In the genomic region with DNA sequence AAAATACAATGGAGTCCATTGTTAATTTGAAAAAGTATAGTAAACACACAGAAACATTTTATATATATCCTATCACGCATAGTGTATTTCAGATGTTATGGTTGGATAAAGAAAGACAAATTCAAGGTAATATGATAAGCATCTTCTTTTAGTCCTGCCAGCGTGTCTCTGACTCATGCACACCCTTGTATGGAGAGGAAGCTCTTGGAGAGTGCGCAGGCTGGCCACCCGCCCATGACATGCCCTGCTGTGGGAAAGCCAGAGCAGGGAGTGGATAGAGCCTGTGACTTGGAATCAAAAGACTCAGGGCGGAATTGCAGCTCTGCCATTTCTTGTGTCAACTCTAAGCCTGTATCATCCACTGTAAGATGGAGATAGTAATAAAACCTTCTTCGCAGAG, we compare ENCODE assay signal across 8 cellular contexts. TPM values are rescaled to one million over a fixed set of nuclear protein-coding genes. Genes with fewer than 3 reads are reported as not detected.
DNase-seq lines count a peak whose midpoint lies in the region; ATAC-seq, FAIRE-seq and TF ChIP-seq lines count a peak whose summit lies in the region.

No MANE protein-coding gene starts in this region.

- no peak overlapping the region for H2BK120ac ChIP-seq in H1 (replicated peaks; ENCODE audit: low read depth, low read length)

- H3K4ac ChIP-seq in H1 (replicated peaks; ENCODE audit: insufficient read length, low read depth, low read length) = no peak overlapping the region

- H3K23me2 ChIP-seq in H1 (ENCODE audit: low read depth, low read length) = no peaks in the 10 kb centered on the region

- H3K27me3 ChIP-seq in BJ (ENCODE audit: control insufficient read depth, insufficient read depth, low read length) (no peaks in the 10 kb centered on the region), H1 (replicated peaks in 1 of 4; ENCODE audit: control insufficient read depth in 3 of 4, extremely low read depth in 1 of 4, insufficient read depth in 3 of 4, low read length in 3 of 4) (no peaks in the 10 kb centered on the region; a peak in 1 of 7 replicates), osteoblast (ENCODE audit: insufficient read depth, low read length) (no peaks in the 10 kb centered on the region)

- H3K9me3 ChIP-seq in H1 (ENCODE audit: insufficient read depth in 2 of 2, low read depth in 1 of 2, low read length in 1 of 2) (no peaks in the 10 kb centered on the region), osteoblast (ENCODE audit: low read depth, low read length) (no peaks in the 10 kb centered on the region)

- ATAC-seq in GM21825 (IDR thresholded peaks at IDR 0.05; ENCODE audit: unreplicated experiment) (no peak), GM21737 (IDR thresholded peaks at IDR 0.05; ENCODE audit: unreplicated experiment) (no peak), GM21447 (IDR thresholded peaks at IDR 0.05; ENCODE audit: unreplicated experiment) (no peak)
- no peak for ATAC-seq in stimulated activated effector memory CD8-positive, alpha-beta T cell treated with anti-CD3 and anti-CD28 coated beads, Interleukin-12 subunit alpha, Interleukin-12 subunit beta, amount 100 ng/mL, for 72 hours

- CTCF ChIA-PET in BJ (lab: Yijun Ruan, JAX) = interaction anchor here (0.8 to 3.7 kb wide), 3 partner anchors 15 to 19 kb away, joined by 3 to 18 read pairs (median 5); no protein-coding TSS in a partner anchor
- CTCF ChIA-PET in H1 (lab: Charles Lee; ENCODE audit: partially characterized antibody) = interaction anchor here (0.6 to 2.8 kb wide), 4 partner anchors 19 to 173 kb away, joined by 3 to 17 read pairs (median 4); no protein-coding TSS in a partner anchor

- no peak overlapping the region for H3K4me3 Mint-ChIP-seq in stimulated activated effector memory CD8-positive, alpha-beta T cell treated with anti-CD3 and anti-CD28 coated beads, Interleukin-12 subunit alpha, Interleukin-12 subunit beta, amount 100 ng/mL, for 72 hours

- H3K36me3 ChIP-seq in BJ (ENCODE audit: control insufficient read depth, insufficient read depth, low read length) (no peaks in the 10 kb centered on the region), H1 (ENCODE audit: control insufficient read depth in 2 of 4, insufficient read depth in 4 of 4, low read length in 3 of 4) (no peaks in the 10 kb centered on the region), osteoblast (ENCODE audit: insufficient read depth, low read length) (no peaks in the 10 kb centered on the region)

- peak overlapping the region; percentile 13; the same call in 1 of the 2 replicates for H2BK12ac ChIP-seq in H1 (ENCODE audit: low read depth, low read length)

- no peak overlapping the region for H3K4me2 ChIP-seq in H1 (ENCODE audit: insufficient read depth in 1 of 2, low read depth in 2 of 2, low read length in 2 of 2)
- peak overlapping the region; percentile 35 for H3K4me2 ChIP-seq in osteoblast (ENCODE audit: insufficient read depth, low read length)

- H3K9ac ChIP-seq in H1 (replicated peaks in 1 of 4; ENCODE audit: extremely low read depth in 1 of 4, low read depth in 3 of 4, low read length in 3 of 4) = no peak overlapping the region

- H3K23ac ChIP-seq in H1 (ENCODE audit: insufficient read length) = no peak overlapping the region

- no peak for TF ChIP-seq EP300 in H1 (IDR thresholded peaks at IDR 0.05; ENCODE audit: borderline replicate concordance in 1 of 2, low read depth in 2 of 2, low read length in 2 of 2)

- no peaks in the 10 kb centered on the region for H3K36me3 Mint-ChIP-seq in stimulated activated effector memory CD8-positive, alpha-beta T cell treated with anti-CD3 and anti-CD28 coated beads, Interleukin-12 subunit alpha, Interleukin-12 subunit beta, amount 100 ng/mL, for 72 hours

- H2BK20ac ChIP-seq in H1 (ENCODE audit: low read length) = no peak overlapping the region

- 88% methylated on average over 6 of the region's 6 CpGs; no CpG with 5 or more reads in 1 of the 2 experiments for WGBS in H1 (ENCODE audit: extremely low coverage in 1 of 2, insufficient coverage in 1 of 2, insufficient read length in 1 of 2, insufficient replicate concordance in 2 of 2, low coverage in 1 of 2, low lambda C conversion rate in 2 of 2, missing lambda C conversion rate in 1 of 2), 2 experiments

- H2AFZ ChIP-seq in H1 (ENCODE audit: low read length) (peak overlapping the region; percentile 1; the same call in 1 of the 2 replicates), osteoblast (ENCODE audit: low read length) (peak overlapping the region; percentile 85)

- TF ChIP-seq CTCF in BJ (IDR thresholded peaks at IDR 0.05; ENCODE audit: insufficient read depth, low read depth, low read length) (no peak), H1 (IDR thresholded peaks at IDR 0.05; ENCODE audit: control extremely low read depth in 1 of 3, insufficient read depth in 1 of 3, low read depth in 1 of 3, low read length in 3 of 3) (no peak), osteoblast (IDR thresholded peaks at IDR 0.05; ENCODE audit: extremely low read depth, low read depth, low read length) (no peak)

- H2AK5ac ChIP-seq in H1 (ENCODE audit: low read depth, low read length) = no peak overlapping the region

- no peak overlapping the region for H3K18ac ChIP-seq in H1 (ENCODE audit: extremely low read depth, low read length)

- H4K91ac ChIP-seq in H1 (replicated peaks; ENCODE audit: insufficient read length, low read length) = no peak overlapping the region

- DNase-seq in BJ (ENCODE audit: low read depth) (peak; percentile 65), NCI-H2196 treated with DMSO at 0.1 percent for 48 hours (lab: John Stamatoyannopoulos, UW; ENCODE audit: unreplicated experiment) (peak; percentile 86), H1 (ENCODE audit: low read depth in 1 of 2, low spot score in 2 of 2) (no peak), osteoblast (ENCODE audit: insufficient read length, low spot score, missing footprints) (peak; percentile 94)
- no peak for DNase-seq in stimulated activated effector memory CD8-positive, alpha-beta T cell treated with anti-CD3 and anti-CD28 coated beads, Interleukin-12 subunit alpha, Interleukin-12 subunit beta, amount 100 ng/mL, for 72 hours (ENCODE audit: low spot score in 2 of 2)

- no peak overlapping the region for H2BK5ac ChIP-seq in H1 (ENCODE audit: low read depth, low read length)

- H4K8ac ChIP-seq in H1 (ENCODE audit: extremely low read depth, insufficient read depth, low read length) = no peak overlapping the region

- no peak overlapping the region for H3K56ac ChIP-seq in H1 (replicated peaks; ENCODE audit: insufficient read length, low read depth, low read length)

- H4K5ac ChIP-seq in H1 (ENCODE audit: insufficient read length, low read depth, low read length) = no peak overlapping the region

- H3K79me2 ChIP-seq in H1 (ENCODE audit: control insufficient read depth in 1 of 2, insufficient read depth in 2 of 2, low read length in 2 of 2) (no peaks in the 10 kb centered on the region), osteoblast (ENCODE audit: insufficient read depth, low read length) (no peaks in the 10 kb centered on the region)

- H3K27ac Mint-ChIP-seq in stimulated activated effector memory CD8-positive, alpha-beta T cell treated with anti-CD3 and anti-CD28 coated beads, Interleukin-12 subunit alpha, Interleukin-12 subunit beta, amount 100 ng/mL, for 72 hours = no peak overlapping the region

- TF ChIP-seq RAD21 in H1 (IDR thresholded peaks at IDR 0.05 in 1 of 2, conservative IDR thresholded peaks at IDR 0.05 in 1 of 2; ENCODE audit: low read depth in 2 of 2, low read length in 2 of 2) = no peak

- no peak overlapping the region for H3K14ac ChIP-seq in H1 (ENCODE audit: insufficient read length)

- H4K20me1 ChIP-seq in H1 (replicated peaks in 1 of 2; ENCODE audit: control insufficient read depth in 1 of 2, insufficient read depth in 2 of 2, low read length in 2 of 2) (no peaks in the 10 kb centered on the region), osteoblast (ENCODE audit: insufficient read depth, low read length) (no peaks in the 10 kb centered on the region)

- POLR2A ChIA-PET in BJ (lab: Charles Lee) (interaction anchor here (0.7 kb wide), 1 partner anchor 122 kb away, joined by 3 read pairs; no protein-coding TSS in a partner anchor), H1 (lab: Charles Lee; ENCODE audit: partially characterized antibody) (interaction anchor here (1.2 to 1.8 kb wide), 3 partner anchors 23 to 139 kb away, joined by 3 to 8 read pairs (median 3); a partner anchor contains a TSS)

- H3K4me1 Mint-ChIP-seq in stimulated activated effector memory CD8-positive, alpha-beta T cell treated with anti-CD3 and anti-CD28 coated beads, Interleukin-12 subunit alpha, Interleukin-12 subunit beta, amount 100 ng/mL, for 72 hours = peaks cover 5% of the 10 kb centered on the region

- TF ChIP-seq POLR2A in H1 (IDR thresholded peaks at IDR 0.05; ENCODE audit: control extremely low read depth in 1 of 2, low read depth in 2 of 2, low read length in 2 of 2) = no peak

- H3K9me3 Mint-ChIP-seq in stimulated activated effector memory CD8-positive, alpha-beta T cell treated with anti-CD3 and anti-CD28 coated beads, Interleukin-12 subunit alpha, Interleukin-12 subunit beta, amount 100 ng/mL, for 72 hours = no peaks in the 10 kb centered on the region

- H3K4me3 ChIP-seq in BJ (ENCODE audit: low read depth, low read length) = no peak overlapping the region
- H3K4me3 ChIP-seq in H1 (ENCODE audit: extremely low read depth in 1 of 4, insufficient read depth in 2 of 4, low read depth in 3 of 4, low read length in 4 of 4) = no peak overlapping the region
- no peak overlapping the region for H3K4me3 ChIP-seq in osteoblast (ENCODE audit: insufficient read depth, low read length)

- H3K4me1 ChIP-seq in H1 (replicated peaks in 1 of 4; ENCODE audit: control insufficient read depth in 3 of 4, insufficient read depth in 4 of 4, low read length in 3 of 4) (peaks cover 3 to 12% (median 7%) of the 10 kb centered on the region in 4 experiments), osteoblast (ENCODE audit: insufficient read depth, low read length) (peaks cover 46% of the 10 kb centered on the region)

- no peak for FAIRE-seq in H1 (lab: Jason Lieb, UNC)

- H2BK15ac ChIP-seq in H1 (ENCODE audit: low read length) = no peak overlapping the region

- H3K27ac ChIP-seq in H1 (ENCODE audit: low read depth, low read length) = no peak overlapping the region
- H3K27ac ChIP-seq in osteoblast (ENCODE audit: low read depth, low read length) = peak overlapping the region; percentile 78

- no peaks in the 10 kb centered on the region for H3K79me1 ChIP-seq in H1 (ENCODE audit: low read depth, low read length)

RNA-seq across cellular contexts. Expression of a gene that starts 23.0 kb away (rescaled TPM):
- polyA plus RNA-seq in BJ (2011; rRNA removed) (181 and 220 TPM in 2 replicates), H1 (2011; rRNA removed) (50.7 and 52.7 TPM in 2 replicates)
- polyA minus RNA-seq in BJ (2011; rRNA and poly(A)+ RNA removed) = 349 and 510 TPM in 2 replicates
- total RNA-seq in H1 (2021; fragmentation: NEBNext Ultra II Directional; extraction: Animal tissue kit (Norgen Biotek cat#: 25700)) = 104 and 106 TPM in 2 replicates
- 54.2 TPM for polyA plus RNA-seq in H1 (2011; cell fraction: cytosol; rRNA removed)
- polyA plus RNA-seq in H1 (2011; cell fraction: nucleus; rRNA removed) = 90.8 TPM
- polyA plus RNA-seq in H1 (2012, experiment 1 of 2) = 92.1 to 112 TPM (median 110 TPM) in 4 replicates
- polyA plus RNA-seq in H1 (2012, experiment 2 of 2) = 39.2 TPM
- polyA plus RNA-seq in H1 (2013, experiment 1 of 2) = 43.9 TPM
- 38.8 TPM for polyA plus RNA-seq in H1 (2013, experiment 2 of 2)
- 146 and 148 TPM in 2 replicates for polyA minus RNA-seq in H1 (2011; rRNA and poly(A)+ RNA removed)
- 62.9 TPM for polyA minus RNA-seq in H1 (2011; cell fraction: cytosol; rRNA and poly(A)+ RNA removed)
- polyA minus RNA-seq in H1 (2011; cell fraction: nucleus; rRNA and poly(A)+ RNA removed) = 68.0 TPM
- 297 and 305 TPM in 2 replicates for total RNA-seq in osteoblast

RNA-seq across cellular contexts. Expression of a gene that starts 42.7 kb away (rescaled TPM):
- polyA plus RNA-seq in BJ (2011; rRNA removed) = 268 and 278 TPM in 2 replicates
- 77.7 and 100 TPM in 2 replicates for polyA minus RNA-seq in BJ (2011; rRNA and poly(A)+ RNA removed)
- 351 and 371 TPM in 2 replicates for total RNA-seq in H1 (2021; fragmentation: NEBNext Ultra II Directional; extraction: Animal tissue kit (Norgen Biotek cat#: 25700))
- 230 and 315 TPM in 2 replicates for polyA plus RNA-seq in H1 (2011; rRNA removed)
- 431 TPM for polyA plus RNA-seq in H1 (2011; cell fraction: cytosol; rRNA removed)
- 165 TPM for polyA plus RNA-seq in H1 (2011; cell fraction: nucleus; rRNA removed)
- 271 to 353 TPM (median 334 TPM) in 4 replicates for polyA plus RNA-seq in H1 (2012, experiment 1 of 2)
- polyA plus RNA-seq in H1 (2012, experiment 2 of 2) = 41.1 TPM
- polyA plus RNA-seq in H1 (2013, experiment 1 of 2) = 223 TPM
- polyA plus RNA-seq in H1 (2013, experiment 2 of 2) = 230 TPM
- 294 and 423 TPM in 2 replicates for polyA minus RNA-seq in H1 (2011; rRNA and poly(A)+ RNA removed)
- polyA minus RNA-seq in H1 (2011; cell fraction: cytosol; rRNA and poly(A)+ RNA removed) = 177 TPM
- polyA minus RNA-seq in H1 (2011; cell fraction: nucleus; rRNA and poly(A)+ RNA removed) = 111 TPM
- 215 and 233 TPM in 2 replicates for total RNA-seq in osteoblast

RNA-seq across cellular contexts. Expression of a gene that starts 52.3 kb away (rescaled TPM):
- polyA plus RNA-seq in BJ (2011; rRNA removed) (23.1 and 27.2 TPM in 2 replicates), H1 (2011; rRNA removed) (27.6 and 30.4 TPM in 2 replicates)
- polyA minus RNA-seq in BJ (2011; rRNA and poly(A)+ RNA removed) = 5.3 and 9.3 TPM in 2 replicates
- 46.7 and 49.5 TPM in 2 replicates for total RNA-seq in H1 (2021; fragmentation: NEBNext Ultra II Directional; extraction: Animal tissue kit (Norgen Biotek cat#: 25700))
- 26.4 TPM for polyA plus RNA-seq in H1 (2011; cell fraction: cytosol; rRNA removed)
- polyA plus RNA-seq in H1 (2011; cell fraction: nucleus; rRNA removed) = 17.6 TPM
- 35.2 to 56.7 TPM (median 52.2 TPM) in 4 replicates for polyA plus RNA-seq in H1 (2012, experiment 1 of 2)
- 32.7 TPM for polyA plus RNA-seq in H1 (2012, experiment 2 of 2)
- 22.5 TPM for polyA plus RNA-seq in H1 (2013, experiment 1 of 2)
- 22.2 TPM for polyA plus RNA-seq in H1 (2013, experiment 2 of 2)
- polyA minus RNA-seq in H1 (2011; rRNA and poly(A)+ RNA removed) = 22.2 and 26.2 TPM in 2 replicates
- polyA minus RNA-seq in H1 (2011; cell fraction: cytosol; rRNA and poly(A)+ RNA removed) = 17.0 TPM
- 9.9 TPM for polyA minus RNA-seq in H1 (2011; cell fraction: nucleus; rRNA and poly(A)+ RNA removed)
- 10.5 and 11.8 TPM in 2 replicates for total RNA-seq in osteoblast

Comparison
In these comparisons a context has a peak if more than half of its experiments do, and no peak if none do; other contexts are left out.
1. DNase-seq: peak in BJ (single experiment), NCI-H2196 treated with DMSO at 0.1 percent for 48 hours (single experiment) and osteoblast (single experiment); none in H1 (0 of 2) and stimulated activated effector memory CD8-positive, alpha-beta T cell treated with anti-CD3 and anti-CD28 coated beads, Interleukin-12 subunit alpha, Interleukin-12 subunit beta, amount 100 ng/mL, for 72 hours (0 of 2).